ENCODE assay signal across 24 cellular contexts in genomic region chr5:112381521-112381920, GRCh38.
"Had no signal": no experiment of that assay in that cellular context is flagged by ENCODE, and none has a peak within 500 bp of the region (broad histone marks: within the 10 kb centered on the region; RNA-seq: fewer than 3 reads in every experiment).

No MANE protein-coding gene starts in this region.

- H3K27ac ChIP-seq: esophagus squamous epithelium, left lung, lower lobe of right lung, ovary, psoas muscle, sigmoid colon, stomach, thyroid gland had no signal

- H3K4me1 ChIP-seq: lower lobe of right lung, psoas muscle, sigmoid colon had no signal

- H3K36me3 ChIP-seq: left lung, lower lobe of right lung, ovary, sigmoid colon, stomach, thyroid gland had no signal

- H3K4me3 ChIP-seq: esophagus squamous epithelium, left lung, lower lobe of right lung, ovary, psoas muscle, sigmoid colon, stomach, thyroid gland had no signal

- ATAC-seq: effector memory CD8-positive, alpha-beta T cell; left lung; lower lobe of right lung; natural killer cell; psoas muscle; stimulated activated effector memory CD8-positive, alpha-beta T cell treated with anti-CD3 and anti-CD28 coated beads, Interleukin-12 subunit alpha, Interleukin-12 subunit beta, amount 100 ng/mL, for 72 hours had no signal

- H3K27me3 ChIP-seq: esophagus squamous epithelium, left lung, ovary, sigmoid colon, stomach, thyroid gland had no signal

- FAIRE-seq: endometrium, keratinocyte had no signal

- H3K9me3 ChIP-seq: esophagus squamous epithelium, left lung, lower lobe of right lung, ovary, psoas muscle, sigmoid colon, stomach, thyroid gland had no signal

- DNase-seq: cerebellar nuclear complex; cortex of kidney; effector memory CD8-positive, alpha-beta T cell; erythroblast; esophagus squamous epithelium; foreskin melanocyte; glutamatergic neuron; left lung; lower lobe of right lung; natural killer cell; occipital lobe; ovary; posterior cingulate gyrus; psoas muscle; sigmoid colon; stimulated activated CD4-positive, alpha-beta T cell treated with anti-CD3 and anti-CD28 coated beads, Interleukin-2, amount 100 ng/mL, for 24 hours; stimulated activated CD4-positive, alpha-beta T cell treated with anti-CD3 and anti-CD28 coated beads, Interleukin-4, amount 100 ng/mL, for 24 hours; stimulated activated naive CD4-positive, alpha-beta T cell treated with Interleukin-2 at 50 U/mL for 16 hours; stomach; thyroid gland; trophoblast cell had no signal
